ENCODE assay signal across 23 cellular contexts in genomic region chr13:94673841-94674240, GRCh38. TPM values are rescaled to one million over a fixed set of nuclear protein-coding genes. Genes with fewer than 3 reads are reported as not detected.
"Had no signal": no experiment of that assay in that cellular context is flagged by ENCODE, and none has a peak within 500 bp of the region (broad histone marks: within the 10 kb centered on the region; RNA-seq: fewer than 3 reads in every experiment).

No MANE protein-coding gene starts in this region.

- H3K4me1 Mint-ChIP-seq: naive B cell; stimulated activated memory B cell treated with anti-CD40 and anti-IgM and Interleukin-4, amounts not matched to agents 10 μg/mL and 1 μg/mL and 100 μg/mL, for 72 hours; T-cell had no signal

- FAIRE-seq: kidney had no signal

- H3K9me3 ChIP-seq: breast epithelium, esophagus squamous epithelium, neutrophil, tibial nerve had no signal

- H3K4me3 Mint-ChIP-seq: activated CD8-positive, alpha-beta T cell treated with anti-CD3 and anti-CD28 coated beads for 36 hours; activated naive CD8-positive, alpha-beta T cell treated with anti-CD3 and anti-CD28 coated beads, Interleukin-2, amount 10 ng/mL, durations not matched to agents 7 days and 5 days; activated T-cell treated with anti-CD3 and anti-CD28 coated beads, Interleukin-2, amount 50 U/mL, for 72 hours; naive B cell; stimulated activated memory B cell treated with anti-CD40 and anti-IgM and Interleukin-4, amounts not matched to agents 10 μg/mL and 1 μg/mL and 100 μg/mL, for 72 hours; T-cell had no signal

- H3K36me3 ChIP-seq: breast epithelium, esophagus squamous epithelium, neutrophil, tibial nerve, WERI-Rb-1 had no signal

- DNase-seq: activated CD4-positive, alpha-beta T cell treated with anti-CD3 and anti-CD28 coated beads for 4 hours; activated CD8-positive, alpha-beta memory T cell treated with anti-CD3 and anti-CD28 coated beads, Interleukin-2, amount 50 U/mL, for 4 hours; activated CD8-positive, alpha-beta T cell treated with anti-CD3 and anti-CD28 coated beads for 36 hours; activated gamma-delta T cell treated with Interleukin-2 at 50 U/mL for 16 hours; activated naive CD8-positive, alpha-beta T cell treated with anti-CD3 and anti-CD28 coated beads, Interleukin-2, amount 10 ng/mL, durations not matched to agents 7 days and 5 days; activated T-cell treated with anti-CD3 and anti-CD28 coated beads, Interleukin-2, amount 50 U/mL, for 72 hours; anterior cingulate cortex; esophagus squamous epithelium; foreskin fibroblast; head of caudate nucleus; kidney; midbrain; naive B cell; posterior cingulate gyrus; stimulated activated CD4-positive, alpha-beta T cell treated with anti-CD3 and anti-CD28 coated beads, Interleukin-1b, Interleukin-23, amount 100 ng/mL, for 48 hours; T-cell; WERI-Rb-1 had no signal

- H3K4me3 ChIP-seq: breast epithelium, esophagus squamous epithelium, tibial nerve had no signal

- H3K9me3 Mint-ChIP-seq: activated CD8-positive, alpha-beta T cell treated with anti-CD3 and anti-CD28 coated beads for 36 hours; activated naive CD8-positive, alpha-beta T cell treated with anti-CD3 and anti-CD28 coated beads, Interleukin-2, amount 10 ng/mL, durations not matched to agents 7 days and 5 days; activated T-cell treated with anti-CD3 and anti-CD28 coated beads, Interleukin-2, amount 50 U/mL, for 72 hours; naive B cell; T-cell had no signal

- ATAC-seq: activated CD8-positive, alpha-beta T cell treated with anti-CD3 and anti-CD28 coated beads for 36 hours; activated T-cell treated with anti-CD3 and anti-CD28 coated beads, Interleukin-2, amount 50 U/mL, for 72 hours; stimulated activated memory B cell treated with anti-CD40 and anti-IgM and Interleukin-4, amounts not matched to agents 10 μg/mL and 1 μg/mL and 100 μg/mL, for 72 hours; T-cell had no signal

- H3K36me3 Mint-ChIP-seq: activated naive CD8-positive, alpha-beta T cell treated with anti-CD3 and anti-CD28 coated beads, Interleukin-2, amount 10 ng/mL, durations not matched to agents 7 days and 5 days; naive B cell; stimulated activated memory B cell treated with anti-CD40 and anti-IgM and Interleukin-4, amounts not matched to agents 10 μg/mL and 1 μg/mL and 100 μg/mL, for 72 hours; T-cell had no signal

- H3K4me1 ChIP-seq: breast epithelium, tibial nerve had no signal

- H3K27ac ChIP-seq: breast epithelium, esophagus squamous epithelium, neutrophil, tibial nerve, WERI-Rb-1 had no signal

- H3K27ac Mint-ChIP-seq: activated CD8-positive, alpha-beta T cell treated with anti-CD3 and anti-CD28 coated beads for 36 hours; activated naive CD8-positive, alpha-beta T cell treated with anti-CD3 and anti-CD28 coated beads, Interleukin-2, amount 10 ng/mL, durations not matched to agents 7 days and 5 days; activated T-cell treated with anti-CD3 and anti-CD28 coated beads, Interleukin-2, amount 50 U/mL, for 72 hours; naive B cell; stimulated activated memory B cell treated with anti-CD40 and anti-IgM and Interleukin-4, amounts not matched to agents 10 μg/mL and 1 μg/mL and 100 μg/mL, for 72 hours; T-cell had no signal

RNA-seq across cellular contexts. Expression of gene SOX21, which starts 38.5 kb away (rescaled TPM):
- total RNA-seq: activated CD8-positive, alpha-beta T cell treated with anti-CD3 and anti-CD28 coated beads for 36 hours; activated naive CD8-positive, alpha-beta T cell treated with anti-CD3 and anti-CD28 coated beads, Interleukin-2, amount 10 ng/mL, durations not matched to agents 7 days and 5 days; activated T-cell treated with anti-CD3 and anti-CD28 coated beads, Interleukin-2, amount 50 U/mL, for 72 hours; breast epithelium; chondrocyte; kidney; subcutaneous adipose tissue; T-cell; tibial nerve had no signal
